ENCODE assay signal across 28 cellular contexts in genomic region chr16:28027055-28027454, GRCh38. TPM values are rescaled to one million over a fixed set of nuclear protein-coding genes. Genes with fewer than 3 reads are reported as not detected.
"Had no signal": no experiment of that assay in that cellular context is flagged by ENCODE, and none has a peak within 500 bp of the region (broad histone marks: within the 10 kb centered on the region; RNA-seq: fewer than 3 reads in every experiment).

No MANE protein-coding gene starts in this region.

- H3K27ac ChIP-seq: dorsolateral prefrontal cortex, heart left ventricle, neutrophil, psoas muscle, spleen, testis, tibial nerve, upper lobe of right lung, vagina had no signal

- H3K27me3 ChIP-seq: dorsolateral prefrontal cortex, heart left ventricle, neutrophil, testis, tibial nerve, upper lobe of right lung, vagina had no signal

- ATAC-seq: heart left ventricle; left lobe of liver; naive thymus-derived CD4-positive, alpha-beta T cell; psoas muscle; sciatic nerve; stimulated activated naive B cell treated with anti-CD40 and anti-IgM and Interleukin-4, amounts not matched to agents 10 μg/mL and 1 μg/mL and 100 μg/mL, for 72 hours; stimulated activated naive CD8-positive, alpha-beta T cell treated with anti-CD3 and anti-CD28 coated beads, Interleukin-15, amount 100 ng/mL, for 72 hours; upper lobe of right lung had no signal

- H3K36me3 ChIP-seq: heart left ventricle, neutrophil, spleen, tibial nerve, upper lobe of right lung, vagina had no signal

- H3K9me3 ChIP-seq: neutrophil, psoas muscle, testis, upper lobe of right lung, vagina had no signal

- H3K4me1 ChIP-seq: heart left ventricle, psoas muscle, spleen, testis, tibial nerve, upper lobe of right lung, vagina had no signal

- H3K4me3 ChIP-seq: dorsolateral prefrontal cortex, heart left ventricle, psoas muscle, spleen, testis, tibial nerve, upper lobe of right lung, vagina had no signal

- DNase-seq: dorsolateral prefrontal cortex; effector CD8-positive, alpha-beta T cell; foreskin melanocyte; heart left ventricle; hippocampal formation; islet precursor cell; mammary epithelial cell; naive thymus-derived CD4-positive, alpha-beta T cell; nephron progenitor cell; psoas muscle; retina; spleen; stimulated activated CD4-positive, alpha-beta T cell treated with anti-CD3 and anti-CD28 coated beads, Interleukin-15, amount 100 ng/mL, for 24 hours; stimulated activated CD4-positive, alpha-beta T cell treated with anti-CD3 and anti-CD28 coated beads, Interleukin-1b, Interleukin-23, amount 100 ng/mL, for 48 hours; stimulated activated CD4-positive, alpha-beta T cell treated with anti-CD3 and anti-CD28 coated beads, Interleukin-4, amount 100 ng/mL, for 4 hours; stimulated activated naive B cell treated with anti-CD40 and anti-IgM and Interleukin-4, amounts not matched to agents 10 μg/mL and 1 μg/mL and 100 μg/mL, for 72 hours; stimulated activated naive CD8-positive, alpha-beta T cell treated with anti-CD3 and anti-CD28 coated beads, Interleukin-15, amount 100 ng/mL, for 72 hours; testis; upper lobe of right lung had no signal

RNA-seq across cellular contexts. Expression of gene GSG1L, which starts 36.5 kb away (rescaled TPM):
- total RNA-seq: glomerular endothelial cell, left lobe of liver, mammary epithelial cell, mesenteric fat pad, osteoblast, subcutaneous adipose tissue, tibial nerve, vagina had no signal
- polyA plus RNA-seq: mammary epithelial cell; naive thymus-derived CD4-positive, alpha-beta T cell had no signal
